In the genomic region with DNA sequence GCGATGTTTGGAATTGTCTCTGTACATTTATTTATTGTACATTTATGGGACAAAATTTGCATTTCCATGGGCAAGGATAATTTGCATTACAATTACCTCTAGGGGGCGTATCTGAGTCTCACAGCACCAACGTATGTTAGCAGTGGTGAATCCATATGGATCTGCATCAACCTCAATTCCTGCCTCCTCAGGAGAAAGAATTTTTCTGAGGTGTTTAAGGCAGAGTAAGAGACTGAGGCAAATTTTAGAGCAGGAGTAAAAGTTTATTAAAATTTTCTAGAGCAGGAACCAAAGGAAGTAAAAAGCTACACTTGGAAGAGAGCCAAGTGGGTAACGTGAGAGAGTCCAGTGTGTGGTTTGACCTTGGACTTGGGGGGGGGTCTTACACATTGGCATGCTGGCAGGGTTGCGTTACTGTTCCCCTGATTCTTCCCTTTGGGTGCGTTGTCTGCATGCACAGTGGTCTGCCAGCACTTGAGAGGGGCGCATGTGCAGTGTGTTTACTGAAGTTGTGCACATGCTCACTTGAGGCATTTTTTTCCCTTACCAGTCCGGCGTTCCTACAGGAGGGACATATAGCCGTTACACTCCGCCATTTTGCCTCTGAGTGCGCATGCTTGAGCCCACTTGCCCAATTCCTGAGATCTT, we compare ENCODE assay signal across 1 cellular context.
TF ChIP-seq lines count a peak whose summit lies in the region.

No MANE protein-coding gene starts in this region.

TF ChIP-seq in IMR-90, 13 proteins besides CTCF, POLR2A, EP300 and RAD21:
- TF ChIP-seq SMC3 (IDR thresholded peaks at IDR 0.05; ENCODE audit: low read depth, low read length): peak; percentile 58
- no peak for TF ChIP-seq MAZ (IDR thresholded peaks at IDR 0.05; ENCODE audit: borderline replicate concordance, low read depth, low read length)
